7 cellular contexts compared by ENCODE assay signal in genomic region chr4:77817304-77818076, GRCh38. TPM values are rescaled to one million over a fixed set of nuclear protein-coding genes. Genes with fewer than 3 reads are reported as not detected.
DNase-seq lines count a peak whose midpoint lies in the region; ATAC-seq, FAIRE-seq and TF ChIP-seq lines count a peak whose summit lies in the region.

No MANE protein-coding gene starts in this region.

- no peak overlapping the region for H2BK5ac ChIP-seq in H1 (ENCODE audit: low read depth, low read length)

- no peak for TF ChIP-seq CTCF in OCI-LY7 (conservative IDR thresholded peaks at IDR 0.05; ENCODE audit: low read length)
- no peak for TF ChIP-seq CTCF in H1 (IDR thresholded peaks at IDR 0.05; ENCODE audit: control extremely low read depth in 1 of 3, insufficient read depth in 1 of 3, low read depth in 1 of 3, low read length in 3 of 3)
- TF ChIP-seq CTCF in neural crest cell (conservative IDR thresholded peaks at IDR 0.05): no peak

- peaks cover 8% of the 10 kb centered on the region; the same call in 1 of the 2 replicates for H3K23me2 ChIP-seq in H1 (ENCODE audit: low read depth, low read length)

- WGBS in H1 (ENCODE audit: extremely low coverage in 1 of 2, insufficient coverage in 1 of 2, insufficient read length in 1 of 2, insufficient replicate concordance in 2 of 2, low coverage in 1 of 2, low lambda C conversion rate in 2 of 2, missing lambda C conversion rate in 1 of 2), 2 experiments: 86% methylated on average over 8 of the region's 8 CpGs; no CpG with 5 or more reads in 1 of the 2 experiments

- H3K18ac ChIP-seq in H1 (ENCODE audit: extremely low read depth, low read length): no peak overlapping the region

- H3K9ac ChIP-seq in H1 (replicated peaks in 1 of 4; ENCODE audit: extremely low read depth in 1 of 4, low read depth in 3 of 4, low read length in 3 of 4): no peak overlapping the region; a peak in 1 of 7 replicates

- intact Hi-C loops in OCI-LY7 (cut with micrococcal nuclease; ENCODE audit: unreplicated experiment): loop anchor here (1.0 to 5.0 kb wide), 2 partner anchors 45 to 960 kb away; partner anchors contain the start of genes BMP2K and MRPL1

- BruUV-seq in OCI-LY7 (replicated peaks; lab: Mats Ljungman, UMichigan): no TSS peak

- CTCF ChIA-PET in OCI-LY7 (lab: Charles Lee; ENCODE audit: unreplicated experiment): interaction anchor here (0.8 to 1.3 kb wide), 5 partner anchors 9 to 93 kb away, joined by 3 to 12 read pairs (median 4); partner anchors contain the start of gene MRPL1
- CTCF ChIA-PET in H1 (lab: Charles Lee; ENCODE audit: partially characterized antibody): interaction anchor here (0.7 to 1.7 kb wide), 9 partner anchors 9 to 216 kb away, joined by 3 to 8 read pairs (median 4); no protein-coding TSS in a partner anchor

- no peak for FAIRE-seq in H1 (lab: Jason Lieb, UNC)

- H3K9me3 ChIP-seq in OCI-LY7 (ENCODE audit: low read length) (peaks cover 15% of the 10 kb centered on the region; the same call in 1 of the 2 replicates), H1 (ENCODE audit: insufficient read depth in 2 of 2, low read depth in 1 of 2, low read length in 1 of 2) (no peaks in the 10 kb centered on the region)

- peaks cover 25% of the 10 kb centered on the region for H3K4me1 Mint-ChIP-seq in neural crest cell

- peak overlapping the region; percentile 95 for H3K4me3 ChIP-seq in OCI-LY7 (ENCODE audit: low read depth, low read length, poor library complexity, severe bottlenecking)
- peak overlapping the region in 2 of 4 experiments; percentile 86 to 96; a peak in 3 of 8 replicates for H3K4me3 ChIP-seq in H1 (ENCODE audit: extremely low read depth in 1 of 4, insufficient read depth in 2 of 4, low read depth in 3 of 4, low read length in 4 of 4)

- no peak overlapping the region for H2BK12ac ChIP-seq in H1 (ENCODE audit: low read depth, low read length)

- no peak overlapping the region for H2BK15ac ChIP-seq in H1 (ENCODE audit: low read length)

- no peaks in the 10 kb centered on the region for H3K36me3 Mint-ChIP-seq in neural crest cell (ENCODE audit: low read depth)

- no peak overlapping the region; the same call in 1 of the 2 replicates for H2AFZ ChIP-seq in OCI-LY7 (ENCODE audit: low read length)
- H2AFZ ChIP-seq in H1 (ENCODE audit: low read length): no peak overlapping the region

- no peak overlapping the region for H3K27ac Mint-ChIP-seq in neural crest cell (ENCODE audit: unreplicated experiment)

- H4K20me1 ChIP-seq in OCI-LY7 (ENCODE audit: insufficient read depth, low read length) (no peaks in the 10 kb centered on the region; the same call in 1 of the 2 replicates), H1 (replicated peaks in 1 of 2; ENCODE audit: control insufficient read depth in 1 of 2, insufficient read depth in 2 of 2, low read length in 2 of 2) (peaks cover 0 to 2% of the 10 kb centered on the region in 2 experiments)

- no peak overlapping the region for H4K91ac ChIP-seq in H1 (replicated peaks; ENCODE audit: insufficient read length, low read length)

- no peaks in the 10 kb centered on the region for H3K9me3 Mint-ChIP-seq in neural crest cell

- no peak overlapping the region for H3K14ac ChIP-seq in H1 (ENCODE audit: insufficient read length)

- H3K27ac ChIP-seq in OCI-LY7 (ENCODE audit: low read depth, low read length, poor library complexity, severe bottlenecking): peak overlapping the region; percentile 94
- H3K27ac ChIP-seq in H1 (ENCODE audit: low read depth, low read length): no peak overlapping the region

- no peak for TF ChIP-seq EP300 in H1 (IDR thresholded peaks at IDR 0.05; ENCODE audit: borderline replicate concordance in 1 of 2, low read depth in 2 of 2, low read length in 2 of 2)

- POLR2A ChIA-PET in OCI-LY7 (lab: Charles Lee) (interaction anchor here (0.6 to 2.9 kb wide), 20 partner anchors 9 to 1827 kb away, joined by 3 to 40 read pairs (median 4); partner anchors contain the start of genes MRPL1 and SDAD1), H1 (lab: Charles Lee; ENCODE audit: partially characterized antibody) (interaction anchor here (0.7 kb wide), 1 partner anchor 45 kb away, joined by 3 read pairs; the partner anchor contains the start of gene MRPL1)

- no peak for TF ChIP-seq RAD21 in H1 (IDR thresholded peaks at IDR 0.05 in 1 of 2, conservative IDR thresholded peaks at IDR 0.05 in 1 of 2; ENCODE audit: low read depth in 2 of 2, low read length in 2 of 2)

- H3K4me2 ChIP-seq in OCI-LY7 (ENCODE audit: low read length) (peak overlapping the region; percentile 76), H1 (ENCODE audit: insufficient read depth in 1 of 2, low read depth in 2 of 2, low read length in 2 of 2) (peak overlapping the region; percentile 59 to 96; a peak in 3 of 4 replicates)

- peaks cover 24% of the 10 kb centered on the region for H3K36me3 ChIP-seq in OCI-LY7 (ENCODE audit: insufficient read depth, low read length)
- H3K36me3 ChIP-seq in H1 (ENCODE audit: control insufficient read depth in 2 of 4, insufficient read depth in 4 of 4, low read length in 3 of 4): no peaks in the 10 kb centered on the region

- H3K79me2 ChIP-seq in OCI-LY7 (ENCODE audit: insufficient read depth, low read depth, low read length) (peaks cover 85% of the 10 kb centered on the region), H1 (ENCODE audit: control insufficient read depth in 1 of 2, insufficient read depth in 2 of 2, low read length in 2 of 2) (peaks cover 0 to 5% of the 10 kb centered on the region in 2 experiments; a peak in 1 of 4 replicates)

- TF ChIP-seq POLR2A in H1 (IDR thresholded peaks at IDR 0.05; ENCODE audit: control extremely low read depth in 1 of 2, low read depth in 2 of 2, low read length in 2 of 2): no peak

- H3K4me3 Mint-ChIP-seq in neural crest cell: peak overlapping the region; percentile 97

- peaks cover 0 to 5% (median 2%) of the 10 kb centered on the region in 4 experiments; a peak in 2 of 7 replicates for H3K27me3 ChIP-seq in H1 (replicated peaks in 1 of 4; ENCODE audit: control insufficient read depth in 3 of 4, extremely low read depth in 1 of 4, insufficient read depth in 3 of 4, low read length in 3 of 4)

- H3K79me1 ChIP-seq in H1 (ENCODE audit: low read depth, low read length): no peaks in the 10 kb centered on the region

- H3K4ac ChIP-seq in H1 (replicated peaks; ENCODE audit: insufficient read length, low read depth, low read length): no peak overlapping the region

- H2BK120ac ChIP-seq in H1 (replicated peaks; ENCODE audit: low read depth, low read length): no peak overlapping the region

- H4K8ac ChIP-seq in H1 (ENCODE audit: extremely low read depth, insufficient read depth, low read length): no peak overlapping the region

- ATAC-seq in GM21526 (IDR thresholded peaks at IDR 0.05; ENCODE audit: low FRiP score, unreplicated experiment) (peak; percentile 1), GM21447 (IDR thresholded peaks at IDR 0.05; ENCODE audit: unreplicated experiment) (no peak)

- H3K23ac ChIP-seq in H1 (ENCODE audit: insufficient read length): no peak overlapping the region

- in situ Hi-C loops in G401 (cut with HindIII; ENCODE audit: low sequenced_read_pairs): no loop called here

- H3K4me1 ChIP-seq in OCI-LY7 (ENCODE audit: insufficient read depth, low read length, poor library complexity, severe bottlenecking) (peaks cover 64% of the 10 kb centered on the region), H1 (replicated peaks in 1 of 4; ENCODE audit: control insufficient read depth in 3 of 4, insufficient read depth in 4 of 4, low read length in 3 of 4) (peaks cover 0 to 4% (median 2%) of the 10 kb centered on the region in 4 experiments; a peak in 4 of 7 replicates)

- no peak overlapping the region for H2BK20ac ChIP-seq in H1 (ENCODE audit: low read length)

- no peaks in the 10 kb centered on the region for H3K27me3 Mint-ChIP-seq in neural crest cell (ENCODE audit: low read depth)

- no peak overlapping the region for H3K56ac ChIP-seq in H1 (replicated peaks; ENCODE audit: insufficient read length, low read depth, low read length)

- H4K5ac ChIP-seq in H1 (ENCODE audit: insufficient read length, low read depth, low read length): no peak overlapping the region

- no peak overlapping the region for H2AK5ac ChIP-seq in H1 (ENCODE audit: low read depth, low read length)

- DNase-seq in OCI-LY7 (ENCODE audit: low spot score) (peak; percentile 73), H1 (ENCODE audit: low read depth in 1 of 2, low spot score in 2 of 2) (no peak), neural crest cell (ENCODE audit: low read depth, low spot score) (no peak), G401 (ENCODE audit: low spot score) (no peak), NCI-H2227 (lab: John Stamatoyannopoulos, UW; ENCODE audit: unreplicated experiment) (no peak)

- H3K9me2 ChIP-seq in OCI-LY7 (ENCODE audit: insufficient read depth, low read length): no peaks in the 10 kb centered on the region

TF ChIP-seq in H1, 55 proteins besides CTCF, POLR2A, EP300 and RAD21 (continues in another document):
- no peak for TF ChIP-seq HDAC6 (IDR thresholded peaks at IDR 0.05; ENCODE audit: low read depth, low read length)

RNA-seq across cellular contexts. Expression of gene CNOT6L, which starts 1.7 kb away (rescaled TPM):
- 17.3 and 21.4 TPM in 2 replicates for total RNA-seq in OCI-LY7 (2014; rRNA removed; shearing (Covaris generic))
- 112 and 122 TPM in 2 replicates for total RNA-seq in OCI-LY7 (2022)
- 21.9 and 22.4 TPM in 2 replicates for total RNA-seq in H1 (2021; fragmentation: NEBNext Ultra II Directional; extraction: Animal tissue kit (Norgen Biotek cat#: 25700))
- 1.3 and 2.0 TPM in 2 replicates for polyA plus RNA-seq in H1 (2011; rRNA removed)
- polyA plus RNA-seq in H1 (2011; cell fraction: cytosol; rRNA removed): 2.0 TPM
- 2.2 TPM for polyA plus RNA-seq in H1 (2011; cell fraction: nucleus; rRNA removed)
- 4.0 to 8.8 TPM (median 5.3 TPM) in 4 replicates for polyA plus RNA-seq in H1 (2012, experiment 1 of 2)
- polyA plus RNA-seq in H1 (2012, experiment 2 of 2): 0.52 TPM
- polyA plus RNA-seq in H1 (2013, experiment 1 of 2): 4.1 TPM
- 3.9 TPM for polyA plus RNA-seq in H1 (2013, experiment 2 of 2)
- 19.9 and 22.2 TPM in 2 replicates for polyA minus RNA-seq in H1 (2011; rRNA and poly(A)+ RNA removed)
- 15.3 TPM for polyA minus RNA-seq in H1 (2011; cell fraction: cytosol; rRNA and poly(A)+ RNA removed)
- polyA minus RNA-seq in H1 (2011; cell fraction: nucleus; rRNA and poly(A)+ RNA removed): 11.5 TPM
- total RNA-seq in neural crest cell: 30.2 and 31.3 TPM in 2 replicates
- 2.9 and 4.9 TPM in 2 replicates for total RNA-seq in G401 (2014; rRNA removed; shearing (Covaris generic))

RNA-seq across cellular contexts. Expression of gene MRPL1, which starts 45.1 kb away (rescaled TPM):
- 16.6 and 22.6 TPM in 2 replicates for total RNA-seq in OCI-LY7 (2014; rRNA removed; shearing (Covaris generic))
- 30.0 and 37.4 TPM in 2 replicates for total RNA-seq in OCI-LY7 (2022)
- total RNA-seq in H1 (2021; fragmentation: NEBNext Ultra II Directional; extraction: Animal tissue kit (Norgen Biotek cat#: 25700)): 37.0 and 39.1 TPM in 2 replicates
- polyA plus RNA-seq in H1 (2011; rRNA removed): 4.9 and 9.6 TPM in 2 replicates
- polyA plus RNA-seq in H1 (2011; cell fraction: cytosol; rRNA removed): 20.5 TPM
- polyA plus RNA-seq in H1 (2011; cell fraction: nucleus; rRNA removed): 3.0 TPM
- polyA plus RNA-seq in H1 (2012, experiment 1 of 2): 14.5 to 31.7 TPM (median 17.7 TPM) in 4 replicates
- polyA plus RNA-seq in H1 (2012, experiment 2 of 2): 4.7 TPM
- polyA plus RNA-seq in H1 (2013, experiment 1 of 2): 73.1 TPM
- polyA plus RNA-seq in H1 (2013, experiment 2 of 2): 73.0 TPM
- 5.9 and 6.1 TPM in 2 replicates for polyA minus RNA-seq in H1 (2011; rRNA and poly(A)+ RNA removed)
- polyA minus RNA-seq in H1 (2011; cell fraction: cytosol; rRNA and poly(A)+ RNA removed): 4.5 TPM
- 15.6 TPM for polyA minus RNA-seq in H1 (2011; cell fraction: nucleus; rRNA and poly(A)+ RNA removed)
- 39.0 and 45.1 TPM in 2 replicates for total RNA-seq in neural crest cell
- 42.8 and 51.7 TPM in 2 replicates for total RNA-seq in G401 (2014; rRNA removed; shearing (Covaris generic))
